In genomic region chr1:178011101-178011828, GRCh38 we compare ENCODE assay signal across 18 cellular contexts. TPM values are rescaled to one million over a fixed set of nuclear protein-coding genes. Genes with fewer than 3 reads are reported as not detected.
A peak's percentile ranks its signal among the peaks of the same experiment; 100 is the strongest.
DNase-seq lines count a peak whose midpoint lies in the region; ATAC-seq and TF ChIP-seq lines count a peak whose summit lies in the region.
"Had no signal": no experiment of that assay in that cellular context is flagged by ENCODE, and none has a peak within 500 bp of the region (broad histone marks: within the 10 kb centered on the region; RNA-seq: fewer than 3 reads in every experiment).

No MANE protein-coding gene starts in this region.

- no peaks in the 10 kb centered on the region for H3K36me3 Mint-ChIP-seq in activated CD4-positive, alpha-beta T cell treated with anti-CD3 and anti-CD28 coated beads, Interleukin-2, amount 10 ng/mL, durations not matched to agents 24 days and 14 days (ENCODE audit: low read depth)
- H3K36me3 Mint-ChIP-seq: immature natural killer cell, naive B cell had no signal

- H3K4me1 ChIP-seq in right lobe of liver: peaks cover 0 to 10% (median 1%) of the 10 kb centered on the region in 4 donors
- H3K4me1 ChIP-seq: upper lobe of left lung had no signal

- H3K9me3 Mint-ChIP-seq in activated CD4-positive, alpha-beta T cell treated with anti-CD3 and anti-CD28 coated beads, Interleukin-2, amount 10 ng/mL, durations not matched to agents 24 days and 14 days: no peaks in the 10 kb centered on the region
- H3K9me3 Mint-ChIP-seq: activated CD4-positive, alpha-beta T cell treated with anti-CD3 and anti-CD28 coated beads, Interleukin-2, amount 10 ng/mL, durations not matched to agents 7 days and 5 days; activated T-helper 2 cell treated with anti-CD3 and anti-CD28 coated beads, Interferon-gamma antibody, Interleukin-2, Interleukin-4, amounts not matched to agents 10 μg/mL and 5 μg/mL and 100 μg/mL, durations not matched to agents 14 hours and 24 hours and 36 hours had no signal

- DNase-seq in AG10803 (ENCODE audit: low read depth): peak; percentile 27
- DNase-seq in LoVo (ENCODE audit: low spot score): peak; percentile 12
- peak; percentile 69 for DNase-seq in brain microvascular endothelial cell
- no peak for DNase-seq in right lobe of liver
- no peak for DNase-seq in NCI-H187 (lab: John Stamatoyannopoulos, UW)
- no peak for DNase-seq in activated CD4-positive, alpha-beta T cell treated with anti-CD3 and anti-CD28 coated beads, Interleukin-2, amount 10 ng/mL, durations not matched to agents 24 days and 14 days
- DNase-seq in posterior vena cava (ENCODE audit: low spot score): no peak
- DNase-seq: activated CD4-positive, alpha-beta T cell treated with anti-CD3 and anti-CD28 coated beads, Interleukin-2, amount 10 ng/mL, durations not matched to agents 7 days and 5 days; immature natural killer cell; naive B cell; NCI-H1048; NCI-H748 treated with DMSO at 0.1 percent for 48 hours; T-helper 1 cell; upper lobe of left lung had no signal

- intact Hi-C loops in right lobe of liver (cut with DNase I): no loop called here
- intact Hi-C loops in activated CD4-positive, alpha-beta T cell treated with anti-CD3 and anti-CD28 coated beads, Interleukin-2, amount 10 ng/mL, durations not matched to agents 24 days and 14 days (cut with micrococcal nuclease): no loop called here
- intact Hi-C loops in posterior vena cava (cut with DNase I): no loop called here

- no peak for TF ChIP-seq CTCF in AG10803 (conservative IDR thresholded peaks at IDR 0.05; ENCODE audit: low read length)
- no peak for TF ChIP-seq CTCF in brain microvascular endothelial cell (IDR thresholded peaks at IDR 0.05; ENCODE audit: low read depth, low read length, missing control alignments)
- no peak for TF ChIP-seq CTCF in right lobe of liver (IDR thresholded peaks at IDR 0.05)

- H3K27ac ChIP-seq in brain microvascular endothelial cell: no peak overlapping the region
- H3K27ac ChIP-seq in right lobe of liver: no peak overlapping the region
- H3K27ac ChIP-seq: cardiac muscle cell had no signal

- TF ChIP-seq POLR2A in right lobe of liver (IDR thresholded peaks at IDR 0.05): no peak

- no peaks in the 10 kb centered on the region for H3K9me3 ChIP-seq in right lobe of liver
- H3K9me3 ChIP-seq: upper lobe of left lung had no signal

- H3K27me3 ChIP-seq in brain microvascular endothelial cell (replicated peaks) (no peaks in the 10 kb centered on the region), right lobe of liver (no peaks in the 10 kb centered on the region)
- H3K27me3 ChIP-seq: cardiac muscle cell, upper lobe of left lung had no signal

- no peak overlapping the region for H3K4me3 Mint-ChIP-seq in activated CD4-positive, alpha-beta T cell treated with anti-CD3 and anti-CD28 coated beads, Interleukin-2, amount 10 ng/mL, durations not matched to agents 24 days and 14 days
- H3K4me3 Mint-ChIP-seq: activated CD4-positive, alpha-beta T cell treated with anti-CD3 and anti-CD28 coated beads, Interleukin-2, amount 10 ng/mL, durations not matched to agents 7 days and 5 days; immature natural killer cell; naive B cell had no signal

- WGBS in right lobe of liver (ENCODE audit: insufficient coverage, low coverage, low lambda C conversion rate, missing lambda C conversion rate): 34% methylated on average over 5 of the region's 5 CpGs

- H3K36me3 ChIP-seq in brain microvascular endothelial cell (replicated peaks) (no peaks in the 10 kb centered on the region), right lobe of liver (peaks cover 0 to 4% (median 0%) of the 10 kb centered on the region in 4 donors)
- H3K36me3 ChIP-seq: cardiac muscle cell had no signal

- no peaks in the 10 kb centered on the region for H3K27me3 Mint-ChIP-seq in activated CD4-positive, alpha-beta T cell treated with anti-CD3 and anti-CD28 coated beads, Interleukin-2, amount 10 ng/mL, durations not matched to agents 24 days and 14 days
- H3K27me3 Mint-ChIP-seq: activated CD4-positive, alpha-beta T cell treated with anti-CD3 and anti-CD28 coated beads, Interleukin-2, amount 10 ng/mL, durations not matched to agents 7 days and 5 days had no signal

- ATAC-seq in right lobe of liver (peak in 3 of 4 donors; percentile 10 to 74 (median 47)), HG03460 (IDR thresholded peaks at IDR 0.05; ENCODE audit: unreplicated experiment) (no peak)

- in situ Hi-C loops in brain microvascular endothelial cell (cut with HindIII; ENCODE audit: low pct_ligation_motif_present, low sequenced_read_pairs): no loop called here

- H3K4me3 ChIP-seq in AG10803 (ENCODE audit: low read length) (no peak overlapping the region), brain microvascular endothelial cell (ENCODE audit: low read depth, low read length) (no peak overlapping the region), right lobe of liver (no peak overlapping the region)
- H3K4me3 ChIP-seq: cardiac muscle cell, smooth muscle cell, upper lobe of left lung had no signal

- no peak overlapping the region for H3K27ac Mint-ChIP-seq in activated CD4-positive, alpha-beta T cell treated with anti-CD3 and anti-CD28 coated beads, Interleukin-2, amount 10 ng/mL, durations not matched to agents 24 days and 14 days
- H3K27ac Mint-ChIP-seq: activated CD4-positive, alpha-beta T cell treated with anti-CD3 and anti-CD28 coated beads, Interleukin-2, amount 10 ng/mL, durations not matched to agents 7 days and 5 days; activated T-helper 2 cell treated with anti-CD3 and anti-CD28 coated beads, Interferon-gamma antibody, Interleukin-2, Interleukin-4, amounts not matched to agents 10 μg/mL and 5 μg/mL and 100 μg/mL, durations not matched to agents 14 hours and 24 hours and 36 hours; immature natural killer cell; naive B cell had no signal

- no peaks in the 10 kb centered on the region for H3K4me1 Mint-ChIP-seq in activated CD4-positive, alpha-beta T cell treated with anti-CD3 and anti-CD28 coated beads, Interleukin-2, amount 10 ng/mL, durations not matched to agents 24 days and 14 days
- H3K4me1 Mint-ChIP-seq: activated CD4-positive, alpha-beta T cell treated with anti-CD3 and anti-CD28 coated beads, Interleukin-2, amount 10 ng/mL, durations not matched to agents 7 days and 5 days; immature natural killer cell; naive B cell had no signal

RNA-seq across cellular contexts. Expression of gene SEC16B, which starts 41.4 kb away (rescaled TPM):
- 10 to 100 TPM; 16.4 to 69.7 (median 39.9) TPM for total RNA-seq in right lobe of liver
- total RNA-seq in activated CD4-positive, alpha-beta T cell treated with anti-CD3 and anti-CD28 coated beads, Interleukin-2, amount 10 ng/mL, durations not matched to agents 24 days and 14 days: not detected in 2 replicates
- 1 to 10 TPM; 2.6 to 4.9 TPM for total RNA-seq in posterior vena cava
- total RNA-seq: activated T-helper 2 cell treated with anti-CD3 and anti-CD28 coated beads, Interferon-gamma antibody, Interleukin-2, Interleukin-4, amounts not matched to agents 10 μg/mL and 5 μg/mL and 100 μg/mL, durations not matched to agents 14 hours and 24 hours and 36 hours had no signal

Comparison
In these comparisons a context has a peak if more than half of its experiments do, and no peak if none do; other contexts are left out.
1. DNase-seq: peak in AG10803 (single experiment), LoVo (single experiment) and brain microvascular endothelial cell (single experiment); none in right lobe of liver (0 of 3), NCI-H187 (0 of 2), activated CD4-positive, alpha-beta T cell treated with anti-CD3 and anti-CD28 coated beads, Interleukin-2, amount 10 ng/mL, durations not matched to agents 24 days and 14 days (single experiment) and posterior vena cava (single experiment).